28 cellular contexts compared by ENCODE assay signal in genomic region chr1:95094923-95095322, GRCh38. TPM values are rescaled to one million over a fixed set of nuclear protein-coding genes. Genes with fewer than 3 reads are reported as not detected.
"Had no signal": no experiment of that assay in that cellular context is flagged by ENCODE, and none has a peak within 500 bp of the region (broad histone marks: within the 10 kb centered on the region; RNA-seq: fewer than 3 reads in every experiment).

No MANE protein-coding gene starts in this region.

- H3K9me3 Mint-ChIP-seq: activated CD8-positive, alpha-beta T cell treated with anti-CD3 and anti-CD28 coated beads for 36 hours; activated naive CD4-positive, alpha-beta T cell treated with anti-CD3 and anti-CD28 coated beads, Interleukin-2, amount 50 U/mL, for 72 hours; activated T-helper 2 cell treated with anti-CD3 and anti-CD28 coated beads, Interferon-gamma antibody, Interleukin-2, Interleukin-4, amounts not matched to agents 10 μg/mL and 5 μg/mL and 100 μg/mL, durations not matched to agents 14 hours and 24 hours and 36 hours; central memory CD8-positive, alpha-beta T cell; natural killer cell treated with Interleukin-12 subunit alpha and Interleukin-12 subunit beta and Interleukin-15 and Interleukin-18, amount 100 ng/mL, for 72 hours; stimulated activated effector memory CD8-positive, alpha-beta T cell treated with anti-CD3 and anti-CD28 coated beads, Interleukin-12 subunit alpha, Interleukin-12 subunit beta, amount 100 ng/mL, for 72 hours had no signal

- H3K4me1 Mint-ChIP-seq: activated CD8-positive, alpha-beta memory T cell treated with anti-CD3 and anti-CD28 coated beads, Interleukin-2, amount 10 ng/mL, durations not matched to agents 7 days and 5 days; central memory CD8-positive, alpha-beta T cell; endodermal cell; stimulated activated effector memory CD8-positive, alpha-beta T cell treated with anti-CD3 and anti-CD28 coated beads, Interleukin-12 subunit alpha, Interleukin-12 subunit beta, amount 100 ng/mL, for 72 hours had no signal

- H3K27me3 Mint-ChIP-seq: activated CD8-positive, alpha-beta memory T cell treated with anti-CD3 and anti-CD28 coated beads, Interleukin-2, amount 10 ng/mL, durations not matched to agents 7 days and 5 days had no signal

- DNase-seq: activated B cell treated with CpG ODN at 0.5 μM for 24 hours; activated CD4-positive, alpha-beta T cell treated with anti-CD3 and anti-CD28 coated beads, Interleukin-2, amount 50 U/mL, for 1 hour; activated CD8-positive, alpha-beta memory T cell treated with anti-CD3 and anti-CD28 coated beads, Interleukin-2, amount 10 ng/mL, durations not matched to agents 7 days and 5 days; activated CD8-positive, alpha-beta T cell treated with anti-CD3 and anti-CD28 coated beads for 36 hours; activated naive CD4-positive, alpha-beta T cell; activated T-cell treated with anti-CD3 and anti-CD28 coated beads, Interleukin-2, amount 50 U/mL, for 48 hours; endodermal cell; foreskin keratinocyte; heart left ventricle; kidney glomerular epithelial cell; left lung; mesendoderm; posterior cingulate gyrus; small intestine; stimulated activated CD4-positive, alpha-beta T cell treated with anti-CD3 and anti-CD28 coated beads, Interleukin-4, amount 100 ng/mL, for 24 hours; stomach; T-helper 2 cell; thyroid gland; upper lobe of right lung had no signal

- ATAC-seq: activated CD8-positive, alpha-beta memory T cell treated with anti-CD3 and anti-CD28 coated beads, Interleukin-2, amount 10 ng/mL, durations not matched to agents 7 days and 5 days; activated CD8-positive, alpha-beta T cell treated with anti-CD3 and anti-CD28 coated beads for 36 hours; activated naive CD4-positive, alpha-beta T cell treated with anti-CD3 and anti-CD28 coated beads, Interleukin-2, amount 50 U/mL, for 72 hours; foreskin keratinocyte; left lung; natural killer cell treated with Interleukin-12 subunit alpha and Interleukin-12 subunit beta and Interleukin-15 and Interleukin-18, amount 100 ng/mL, for 72 hours; sciatic nerve; stimulated activated effector memory CD8-positive, alpha-beta T cell treated with anti-CD3 and anti-CD28 coated beads, Interleukin-12 subunit alpha, Interleukin-12 subunit beta, amount 100 ng/mL, for 72 hours had no signal

- H3K4me3 Mint-ChIP-seq: activated B cell treated with CpG ODN at 0.5 μM for 24 hours; activated CD8-positive, alpha-beta memory T cell treated with anti-CD3 and anti-CD28 coated beads, Interleukin-2, amount 10 ng/mL, durations not matched to agents 7 days and 5 days; activated CD8-positive, alpha-beta T cell treated with anti-CD3 and anti-CD28 coated beads for 36 hours; central memory CD8-positive, alpha-beta T cell; dendritic cell treated with granulocyte-macrophage colony-stimulating factor and Interleukin-4, amounts not matched to agents 40 ng/mL and 50 ng/mL, for 4 days; endodermal cell; natural killer cell treated with Interleukin-12 subunit alpha and Interleukin-12 subunit beta and Interleukin-15 and Interleukin-18, amount 100 ng/mL, for 72 hours; stimulated activated effector memory CD8-positive, alpha-beta T cell treated with anti-CD3 and anti-CD28 coated beads, Interleukin-12 subunit alpha, Interleukin-12 subunit beta, amount 100 ng/mL, for 72 hours had no signal

- H3K36me3 Mint-ChIP-seq: activated CD8-positive, alpha-beta memory T cell treated with anti-CD3 and anti-CD28 coated beads, Interleukin-2, amount 10 ng/mL, durations not matched to agents 7 days and 5 days; natural killer cell treated with Interleukin-12 subunit alpha and Interleukin-12 subunit beta and Interleukin-15 and Interleukin-18, amount 100 ng/mL, for 72 hours; stimulated activated effector memory CD8-positive, alpha-beta T cell treated with anti-CD3 and anti-CD28 coated beads, Interleukin-12 subunit alpha, Interleukin-12 subunit beta, amount 100 ng/mL, for 72 hours had no signal

- H3K27ac ChIP-seq: breast epithelium, esophagus muscularis mucosa, foreskin keratinocyte, heart left ventricle, left lung, thyroid gland, upper lobe of right lung had no signal

- H3K27ac Mint-ChIP-seq: activated B cell treated with CpG ODN at 0.5 μM for 24 hours; activated CD8-positive, alpha-beta memory T cell treated with anti-CD3 and anti-CD28 coated beads, Interleukin-2, amount 10 ng/mL, durations not matched to agents 7 days and 5 days; activated CD8-positive, alpha-beta T cell treated with anti-CD3 and anti-CD28 coated beads for 36 hours; activated T-helper 2 cell treated with anti-CD3 and anti-CD28 coated beads, Interferon-gamma antibody, Interleukin-2, Interleukin-4, amounts not matched to agents 10 μg/mL and 5 μg/mL and 100 μg/mL, durations not matched to agents 14 hours and 24 hours and 36 hours; dendritic cell treated with granulocyte-macrophage colony-stimulating factor and Interleukin-4, amounts not matched to agents 40 ng/mL and 50 ng/mL, for 4 days; endodermal cell; natural killer cell treated with Interleukin-12 subunit alpha and Interleukin-12 subunit beta and Interleukin-15 and Interleukin-18, amount 100 ng/mL, for 72 hours; stimulated activated effector memory CD8-positive, alpha-beta T cell treated with anti-CD3 and anti-CD28 coated beads, Interleukin-12 subunit alpha, Interleukin-12 subunit beta, amount 100 ng/mL, for 72 hours had no signal

RNA-seq across cellular contexts. Expression of gene TLCD4, which starts 22.2 kb away (rescaled TPM):
- total RNA-seq: activated CD8-positive, alpha-beta memory T cell treated with anti-CD3 and anti-CD28 coated beads, Interleukin-2, amount 10 ng/mL, durations not matched to agents 7 days and 5 days; activated T-helper 2 cell treated with anti-CD3 and anti-CD28 coated beads, Interferon-gamma antibody, Interleukin-2, Interleukin-4, amounts not matched to agents 10 μg/mL and 5 μg/mL and 100 μg/mL, durations not matched to agents 14 hours and 24 hours and 36 hours; natural killer cell treated with Interleukin-12 subunit alpha and Interleukin-12 subunit beta and Interleukin-15 and Interleukin-18, amount 100 ng/mL, for 72 hours had no signal
